Comparison of ENCODE assay signal across 15 cellular contexts in genomic region chr1:156582388-156583022, GRCh38. TPM values are rescaled to one million over a fixed set of nuclear protein-coding genes. Genes with fewer than 3 reads are reported as not detected.
DNase-seq lines count a peak whose midpoint lies in the region; ATAC-seq, FAIRE-seq and TF ChIP-seq lines count a peak whose summit lies in the region.
"Had no signal": no experiment of that assay in that cellular context is flagged by ENCODE, and none has a peak within 500 bp of the region (broad histone marks: within the 10 kb centered on the region; RNA-seq: fewer than 3 reads in every experiment).

No MANE protein-coding gene starts in this region.

- H2AFZ ChIP-seq in H9 (ENCODE audit: low read length): no peak overlapping the region

- H3K27me3 Mint-ChIP-seq in H9 (ENCODE audit: low read depth) (0 out of 2 replicates have a peak, but pooled peaks cover 2% of the 10 kb centered on the region), nephron progenitor cell (ENCODE audit: low read depth, poor library complexity) (peaks cover 11% of the 10 kb centered on the region)
- no peaks in the 10 kb centered on the region for H3K27me3 Mint-ChIP-seq in activated T-cell treated with anti-CD3 and anti-CD28 coated beads, Interleukin-2, amount 50 U/mL, for 72 hours (ENCODE audit: low read depth)

- no peak overlapping the region for H3K9ac ChIP-seq in H9 (ENCODE audit: extremely low read depth, insufficient read length, low read length)

- H3K23ac ChIP-seq in H9 (ENCODE audit: insufficient read length, low read depth, low read length): no peak overlapping the region

- TF ChIP-seq CTCF in GM12864 (IDR thresholded peaks at IDR 0.05; ENCODE audit: low read depth, low read length, missing control alignments) (peak; percentile 33), H9 (conservative IDR thresholded peaks at IDR 0.05) (no peak), nephron progenitor cell (IDR thresholded peaks at IDR 0.05) (no peak), D721Med (IDR thresholded peaks at IDR 0.05; ENCODE audit: insufficient read depth, missing control alignments) (no peak), ovary (IDR thresholded peaks at IDR 0.05) (no peak)

- H2BK15ac ChIP-seq in H9 (ENCODE audit: low read depth, low read length): no peak overlapping the region

- H3T11ph ChIP-seq in H9 (ENCODE audit: low read length): no peak overlapping the region

- H3K14ac ChIP-seq in H9 (ENCODE audit: insufficient read depth, low read length): no peak overlapping the region; the same call in 1 of the 2 replicates

- TF ChIP-seq EP300 in ovary (IDR thresholded peaks at IDR 0.05): no peak

- FAIRE-seq in D721Med (lab: Jason Lieb, UNC): no peak

- H3K36me3 Mint-ChIP-seq in H9 (ENCODE audit: insufficient read depth in 1 of 3, low read depth in 3 of 3) (no peaks in the 10 kb centered on the region), nephron progenitor cell (ENCODE audit: low read depth) (no peaks in the 10 kb centered on the region)
- H3K36me3 Mint-ChIP-seq in activated T-cell treated with anti-CD3 and anti-CD28 coated beads, Interleukin-2, amount 50 U/mL, for 72 hours (ENCODE audit: insufficient read depth in 2 of 2): no peaks in the 10 kb centered on the region

- H3K9me3 ChIP-seq in H9 (ENCODE audit: control insufficient read depth, low read depth, low read length) (no peaks in the 10 kb centered on the region), ovary (no peaks in the 10 kb centered on the region)
- H3K9me3 ChIP-seq: lower lobe of right lung, testis had no signal

- no peaks in the 10 kb centered on the region; the same call in 1 of the 2 replicates for H3K4me1 ChIP-seq in H9 (ENCODE audit: insufficient read depth, low read length)
- no peaks in the 10 kb centered on the region for H3K4me1 ChIP-seq in ovary (ENCODE audit: insufficient read depth)
- H3K4me1 ChIP-seq: lower lobe of right lung, testis had no signal

- H3K4me3 Mint-ChIP-seq in H9 (no peak overlapping the region), nephron progenitor cell (no peak overlapping the region)
- peak overlapping the region; percentile 79 to 96 for H3K4me3 Mint-ChIP-seq in activated T-cell treated with anti-CD3 and anti-CD28 coated beads, Interleukin-2, amount 50 U/mL, for 72 hours

- H3K27me3 ChIP-seq in H9 (ENCODE audit: insufficient read depth, low read length) (no peaks in the 10 kb centered on the region; the same call in 1 of the 2 replicates), ovary (no peaks in the 10 kb centered on the region)
- H3K27me3 ChIP-seq: testis had no signal

- H3K27ac ChIP-seq in H9 (ENCODE audit: insufficient read length, low read depth, low read length) (no peak overlapping the region), ovary (no peak overlapping the region)
- H3K27ac ChIP-seq: lower lobe of right lung, testis had no signal

- no peaks in the 10 kb centered on the region for H3K9me3 Mint-ChIP-seq in H9
- H3K9me3 Mint-ChIP-seq in activated T-cell treated with anti-CD3 and anti-CD28 coated beads, Interleukin-2, amount 50 U/mL, for 72 hours: no peaks in the 10 kb centered on the region
- H3K9me3 Mint-ChIP-seq in nephron progenitor cell: no peaks in the 10 kb centered on the region

- H3K4me2 ChIP-seq in H9 (ENCODE audit: insufficient read depth, insufficient read length, low read length): no peak overlapping the region

- H3K36me3 ChIP-seq in ovary: no peaks in the 10 kb centered on the region
- H3K36me3 ChIP-seq: lower lobe of right lung had no signal

- H4K8ac ChIP-seq in H9 (replicated peaks; ENCODE audit: insufficient read length, low read depth, low read length): no peak overlapping the region

- H3K18ac ChIP-seq in H9 (ENCODE audit: insufficient read length, low read depth, low read length): no peak overlapping the region

- no CpG with 5 or more reads among the region's 9 CpGs for WGBS in H9 (ENCODE audit: extremely low coverage, insufficient read length, low lambda C conversion rate)
- 75 to 81% (median 80%) methylated on average over 9 of the region's 9 CpGs for WGBS in ovary, 3 donors

- no peak overlapping the region for H2AK5ac ChIP-seq in H9 (ENCODE audit: insufficient read length, low read length)

- no peak for TF ChIP-seq POLR2A in ovary (IDR thresholded peaks at IDR 0.05)

- no peak overlapping the region for H4K5ac ChIP-seq in H9 (ENCODE audit: insufficient read length, low read depth, low read length)

- no peak overlapping the region for H2BK120ac ChIP-seq in H9 (ENCODE audit: low read depth, low read length, poor library complexity, severe bottlenecking)

- no peaks in the 10 kb centered on the region for H3K79me2 ChIP-seq in H9 (ENCODE audit: insufficient read depth, low read length)

- H2BK20ac ChIP-seq in H9 (ENCODE audit: low read depth, low read length, poor library complexity, severe bottlenecking): no peak overlapping the region

- H3K56ac ChIP-seq in H9 (ENCODE audit: insufficient read length, low read depth, low read length): no peak overlapping the region

- H3K4me1 Mint-ChIP-seq in H9: peaks cover 19% of the 10 kb centered on the region in 2 experiments
- H3K4me1 Mint-ChIP-seq in activated T-cell treated with anti-CD3 and anti-CD28 coated beads, Interleukin-2, amount 50 U/mL, for 72 hours (ENCODE audit: low read depth): peaks cover 40% of the 10 kb centered on the region
- peaks cover 76% of the 10 kb centered on the region for H3K4me1 Mint-ChIP-seq in nephron progenitor cell

- H3K27ac Mint-ChIP-seq in H9 (peak overlapping the region in 1 of 3 experiments; percentile 16; a peak in 2 of 7 replicates), nephron progenitor cell (peak overlapping the region; percentile 72)
- H3K27ac Mint-ChIP-seq in activated T-cell treated with anti-CD3 and anti-CD28 coated beads, Interleukin-2, amount 50 U/mL, for 72 hours: peak overlapping the region; percentile 53

- DNase-seq in GM12864 (ENCODE audit: low read depth) (no peak), H9 (peak; percentile 38), nephron progenitor cell (no peak), NOMO-1 treated with DMSO at 0.1 percent for 48 hours (lab: John Stamatoyannopoulos, UW; ENCODE audit: unreplicated experiment) (no peak), D721Med (ENCODE audit: insufficient read length, low spot score) (no peak), ovary (no peak)
- peak; percentile 41 to 42 for DNase-seq in activated T-cell treated with anti-CD3 and anti-CD28 coated beads, Interleukin-2, amount 50 U/mL, for 72 hours
- no peak for DNase-seq in NK-92 treated with Interleukin-12 subunit alpha and Interleukin-12 subunit beta, amount 100 ng/mL, for 24 hours (lab: John Stamatoyannopoulos, UW)
- DNase-seq: Calu3, lower lobe of right lung, MM.1S, testis had no signal

- H4K91ac ChIP-seq in H9 (ENCODE audit: insufficient read length, low read depth, low read length): no peak overlapping the region

- no peak overlapping the region for H3K4ac ChIP-seq in H9 (ENCODE audit: low read depth, low read length)

- no peaks in the 10 kb centered on the region for H4K20me1 ChIP-seq in H9 (ENCODE audit: control insufficient read depth, insufficient read depth, insufficient read length)

- peak overlapping the region; percentile 25 for H3K4me3 ChIP-seq in GM12864 (ENCODE audit: low read depth, low read length)
- H3K4me3 ChIP-seq in ovary: no peak overlapping the region
- H3K4me3 ChIP-seq: lower lobe of right lung, testis had no signal

- intact Hi-C loops in ovary (cut with DNase I): loop anchor here in 1 of 4 donors (5.0 to 10.0 kb wide), 2 partner anchors 70 to 72 kb away; no protein-coding TSS in a partner anchor

- no peaks in the 10 kb centered on the region for H3K79me1 ChIP-seq in H9 (ENCODE audit: insufficient read depth, low read depth, low read length, poor library complexity, severe bottlenecking)

- no peaks in the 10 kb centered on the region for H3K23me2 ChIP-seq in H9 (ENCODE audit: insufficient read length, low read depth, low read length, poor library complexity, severe bottlenecking)

- H2BK12ac ChIP-seq in H9 (ENCODE audit: insufficient read length, low read depth, low read length): no peak overlapping the region

- peak; percentile 65 to 69 for ATAC-seq in activated T-cell treated with anti-CD3 and anti-CD28 coated beads, Interleukin-2, amount 50 U/mL, for 72 hours (replicated peaks in 1 of 2)
- ATAC-seq: lower lobe of right lung, Right ventricle myocardium inferior had no signal

- no peak overlapping the region for H2BK5ac ChIP-seq in H9 (ENCODE audit: insufficient read length, low read length)

RNA-seq across cellular contexts. Expression of gene TTC24, which starts 3.0 kb away (rescaled TPM):
- total RNA-seq in H9 (2021) (0.26 TPM in 1 of 2 replicates, not detected in the other), ovary (under 1 TPM in 1 of 7 donors, not detected in 6; 0.15 TPM)
- total RNA-seq in activated T-cell treated with anti-CD3 and anti-CD28 coated beads, Interleukin-2, amount 50 U/mL, for 72 hours: 10 to 100 TPM; 14.7 to 17.4 TPM
- polyA plus RNA-seq in ovary: under 1 TPM in 1 of 2 donors, not detected in 1; 0.12 TPM
- total RNA-seq: Calu3, lower lobe of right lung, NCI-H460, progenitor cell of endocrine pancreas, Right ventricle myocardium inferior, testis had no signal

RNA-seq across cellular contexts. Expression of gene NAXE, which starts 9.1 kb away (rescaled TPM):
- total RNA-seq in H9 (2021) (96.6 and 100 TPM in 2 replicates), ovary (10 to 100 TPM; 43.5 to 85.4 (median 65.4) TPM)
- 10 to 100 TPM; 48.3 to 57.3 TPM for total RNA-seq in activated T-cell treated with anti-CD3 and anti-CD28 coated beads, Interleukin-2, amount 50 U/mL, for 72 hours
- polyA plus RNA-seq in ovary: 10 to 100 TPM; 57.8 to 75.0 TPM

RNA-seq across cellular contexts. Expression of gene IQGAP3, which starts 10.1 kb away (rescaled TPM):
- total RNA-seq in H9 (2021) (24.5 and 24.7 TPM in 2 replicates), ovary (1 to 10 TPM in 1 of 7 donors, under 1 TPM in 5, not detected in 1; 0.05 to 1.2 (median 0.30) TPM)
- total RNA-seq in activated T-cell treated with anti-CD3 and anti-CD28 coated beads, Interleukin-2, amount 50 U/mL, for 72 hours: 10 to 100 TPM; 13.6 to 22.5 TPM
- under 1 TPM; 0.18 to 0.60 TPM for polyA plus RNA-seq in ovary

RNA-seq across cellular contexts. Expression of gene GPATCH4, which starts 18.8 kb away (rescaled TPM):
- 64.6 and 71.7 TPM in 2 replicates for total RNA-seq in H9 (2021)
- total RNA-seq in activated T-cell treated with anti-CD3 and anti-CD28 coated beads, Interleukin-2, amount 50 U/mL, for 72 hours: 10 to 100 TPM; 25.6 to 31.6 TPM
- 10 to 100 TPM; 11.1 to 45.1 (median 22.8) TPM for total RNA-seq in ovary
- 10 to 100 TPM; 10.0 to 22.0 TPM for polyA plus RNA-seq in ovary

RNA-seq across cellular contexts. Expression of gene HAPLN2, which starts 36.7 kb away (rescaled TPM):
- total RNA-seq in H9 (2021) (0.44 and 0.46 TPM in 2 replicates), ovary (1 to 10 TPM in 5 of 7 donors, under 1 TPM in 2; 0.30 to 1.9 (median 1.2) TPM)
- under 1 TPM; 0.22 to 1.00 TPM for total RNA-seq in activated T-cell treated with anti-CD3 and anti-CD28 coated beads, Interleukin-2, amount 50 U/mL, for 72 hours
- polyA plus RNA-seq in ovary: 1 to 10 TPM in 1 of 2 donors, not detected in 1; 1.1 TPM
- total RNA-seq: Calu3, NCI-H460 had no signal

Comparison
In these comparisons a context has a peak if more than half of its experiments do, and no peak if none do; other contexts are left out.
1. DNase-seq: peak in H9 (single experiment) and activated T-cell treated with anti-CD3 and anti-CD28 coated beads, Interleukin-2, amount 50 U/mL, for 72 hours (2 of 2); none in GM12864 (single experiment), nephron progenitor cell (single experiment), NOMO-1 treated with DMSO at 0.1 percent for 48 hours (single experiment), D721Med (single experiment), NK-92 treated with Interleukin-12 subunit alpha and Interleukin-12 subunit beta, amount 100 ng/mL, for 24 hours (single experiment) and ovary (0 of 5).
2. H3K4me3 Mint-ChIP-seq: peak in activated T-cell treated with anti-CD3 and anti-CD28 coated beads, Interleukin-2, amount 50 U/mL, for 72 hours (2 of 2); none in H9 (0 of 2) and nephron progenitor cell (single experiment).
3. RNA of gene TTC24, which starts 3.0 kb away (total RNA-seq): 14.7 to 17.4 TPM in activated T-cell treated with anti-CD3 and anti-CD28 coated beads, Interleukin-2, amount 50 U/mL, for 72 hours; 0.26 TPM in H9 and 0.15 TPM in ovary; every median in the first group is over 10 times any median in the second.
4. RNA of gene IQGAP3, which starts 10.1 kb away (total RNA-seq): 24.5 to 24.7 TPM in H9 and 13.6 to 22.5 TPM in activated T-cell treated with anti-CD3 and anti-CD28 coated beads, Interleukin-2, amount 50 U/mL, for 72 hours; 0.05 to 1.2 TPM in ovary; every median in the first group is over 4 times any median in the second.